In the genomic region with DNA sequence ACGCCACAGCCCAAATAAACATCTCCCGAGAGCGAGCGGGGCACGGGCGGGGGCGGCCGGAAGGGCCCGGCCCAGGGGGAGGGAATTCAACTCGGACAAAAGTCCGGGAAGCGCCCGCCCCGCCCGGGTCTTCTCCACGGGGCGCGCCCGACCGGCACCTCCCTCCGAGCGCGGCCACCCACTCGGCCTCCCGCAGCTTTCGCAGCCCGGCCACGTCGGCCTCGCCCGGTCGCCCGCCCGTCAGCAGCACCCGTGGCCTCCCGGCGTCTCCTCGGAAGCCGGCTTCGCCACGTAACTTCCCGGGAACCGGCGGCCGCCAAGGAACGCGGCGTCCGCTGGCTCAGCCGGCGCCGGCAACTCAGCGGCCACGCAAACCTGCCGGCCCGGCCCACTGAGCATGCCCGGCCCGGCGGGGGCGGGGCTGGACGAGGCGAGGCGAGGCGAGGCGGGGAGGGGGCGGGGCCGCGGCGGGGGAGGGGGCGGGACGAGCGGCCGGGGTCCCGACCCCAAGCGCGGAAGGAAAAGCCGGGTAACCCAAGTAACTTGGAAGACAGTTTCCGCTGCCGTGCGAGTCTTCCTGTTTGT, we compare ENCODE assay signal across 2 cellular contexts.
TF ChIP-seq lines count a peak whose summit lies in the region.

A gene (minus strand): TSS at position 369 of the 585 bp plus-strand sequence. CDS start 440 bp downstream, outside the sequence.

TF ChIP-seq in H1, 55 proteins besides CTCF, POLR2A, EP300 and RAD21:
- TF ChIP-seq ASH2L (IDR thresholded peaks at IDR 0.05; ENCODE audit: low read length) (peak; percentile 35), PHF8 (conservative IDR thresholded peaks at IDR 0.05; ENCODE audit: low read depth, low read length) (peak; percentile 97), TBP (IDR thresholded peaks at IDR 0.05; ENCODE audit: low read depth, low read length) (peak; percentile 71), BRCA1 (IDR thresholded peaks at IDR 0.05; ENCODE audit: low read depth, low read length) (no peak), TAF1 (IDR thresholded peaks at IDR 0.05; ENCODE audit: low read depth, low read length) (peak; percentile 92), NRF1 (IDR thresholded peaks at IDR 0.05; ENCODE audit: low read depth, low read length) (peak; percentile 21; the same call in 1 of the 2 replicates), HDAC2 (IDR thresholded peaks at IDR 0.05; ENCODE audit: borderline replicate concordance in 1 of 2, low read depth in 2 of 2, low read length in 2 of 2) (peak in 1 of 2 experiments; percentile 28; a peak in 1 of 4 replicates), POLR2AphosphoS5 (IDR thresholded peaks at IDR 0.05; ENCODE audit: low read depth, low read length) (peak; percentile 84), JUN (IDR thresholded peaks at IDR 0.05; ENCODE audit: low read depth, low read length) (no peak), JUND (IDR thresholded peaks at IDR 0.05; ENCODE audit: low read length) (no peak), CBX8 (IDR thresholded peaks at IDR 0.05; ENCODE audit: borderline replicate concordance, low read depth, low read length) (no peak), MAFK (IDR thresholded peaks at IDR 0.05; ENCODE audit: low read depth, low read length) (no peak), RBBP5 (IDR thresholded peaks at IDR 0.05; ENCODE audit: borderline replicate concordance, low read depth, low read length) (0 out of 2 replicates have a peak, but pooled peaks have one; percentile 36), BCL11A (IDR thresholded peaks at IDR 0.05; ENCODE audit: low read depth in 2 of 2, low read length in 2 of 2) (no peak), TAF7 (optimal IDR thresholded peaks at IDR 0.05; ENCODE audit: borderline replicate concordance, low read depth, low read length) (peak; percentile 90)
- TF ChIP-seq, protein P1, sequence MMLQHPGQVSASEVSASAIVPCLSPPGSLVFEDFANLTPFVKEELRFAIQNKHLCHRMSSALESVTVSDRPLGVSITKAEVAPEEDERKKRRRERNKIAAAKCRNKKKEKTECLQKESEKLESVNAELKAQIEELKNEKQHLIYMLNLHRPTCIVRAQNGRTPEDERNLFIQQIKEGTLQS (IDR thresholded peaks at IDR 0.05; ENCODE audit: insufficient read depth, low read depth, low read length) = no peak
- TF ChIP-seq, protein P2, sequence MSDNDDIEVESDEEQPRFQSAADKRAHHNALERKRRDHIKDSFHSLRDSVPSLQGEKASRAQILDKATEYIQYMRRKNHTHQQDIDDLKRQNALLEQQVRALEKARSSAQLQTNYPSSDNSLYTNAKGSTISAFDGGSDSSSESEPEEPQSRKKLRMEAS (IDR thresholded peaks at IDR 0.05) = 0 out of 2 replicates have a peak, but pooled peaks have one; percentile 17
- TF ChIP-seq, protein P3, sequence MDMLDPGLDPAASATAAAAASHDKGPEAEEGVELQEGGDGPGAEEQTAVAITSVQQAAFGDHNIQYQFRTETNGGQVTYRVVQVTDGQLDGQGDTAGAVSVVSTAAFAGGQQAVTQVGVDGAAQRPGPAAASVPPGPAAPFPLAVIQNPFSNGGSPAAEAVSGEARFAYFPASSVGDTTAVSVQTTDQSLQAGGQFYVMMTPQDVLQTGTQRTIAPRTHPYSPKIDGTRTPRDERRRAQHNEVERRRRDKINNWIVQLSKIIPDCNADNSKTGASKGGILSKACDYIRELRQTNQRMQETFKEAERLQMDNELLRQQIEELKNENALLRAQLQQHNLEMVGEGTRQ (IDR thresholded peaks at IDR 0.05; ENCODE audit: low read length) = no peak

TF ChIP-seq in HepG2, 621 proteins besides CTCF, POLR2A, EP300 and RAD21 (continues in another document):
- TF ChIP-seq U2AF1 (optimal IDR thresholded peaks at IDR 0.05; ENCODE audit: low read depth, low read length) (no peak), SMAD9 (CRISPR knock-in tag; IDR thresholded peaks at IDR 0.05) (no peak), ZNF562 (CRISPR knock-in tag; IDR thresholded peaks at IDR 0.05; ENCODE audit: borderline replicate concordance) (no peak), DPF2 (CRISPR knock-in tag; IDR thresholded peaks at IDR 0.05; ENCODE audit: borderline replicate concordance, low read depth) (no peak), ZNF75D (CRISPR knock-in tag; IDR thresholded peaks at IDR 0.05; ENCODE audit: borderline replicate concordance) (no peak), ZNF724P (CRISPR knock-in tag; IDR thresholded peaks at IDR 0.05; ENCODE audit: borderline replicate concordance) (no peak), ISL2 (CRISPR knock-in tag; IDR thresholded peaks at IDR 0.05) (no peak), NCOA1 (CRISPR knock-in tag; IDR thresholded peaks at IDR 0.05) (no peak), PHF5A (CRISPR knock-in tag; IDR thresholded peaks at IDR 0.05; ENCODE audit: low read depth, unreplicated experiment) (no peak), ZMYM3 (CRISPR knock-in tag; IDR thresholded peaks at IDR 0.05) (no peak), NFE2 (CRISPR knock-in tag; IDR thresholded peaks at IDR 0.05) (no peak), ZSCAN30 (CRISPR knock-in tag; IDR thresholded peaks at IDR 0.05) (no peak), CREB1 (IDR thresholded peaks at IDR 0.05) (no peak), CREB1 (CRISPR knock-in tag; IDR thresholded peaks at IDR 0.05) (no peak), ZNF788 (CRISPR knock-in tag; IDR thresholded peaks at IDR 0.05; ENCODE audit: borderline replicate concordance) (no peak), RARA (CRISPR knock-in tag; IDR thresholded peaks at IDR 0.05) (no peak), RFX3 (CRISPR knock-in tag; IDR thresholded peaks at IDR 0.05) (no peak), ZNF547 (CRISPR knock-in tag; IDR thresholded peaks at IDR 0.05) (no peak), PAX8 (CRISPR knock-in tag; IDR thresholded peaks at IDR 0.05; ENCODE audit: borderline replicate concordance) (no peak), ZNF619 (CRISPR knock-in tag; IDR thresholded peaks at IDR 0.05) (no peak), PCBP2 (optimal IDR thresholded peaks at IDR 0.05; ENCODE audit: low read depth, low read length, poor library complexity, severe bottlenecking) (no peak), ZSCAN25 (CRISPR knock-in tag; IDR thresholded peaks at IDR 0.05) (no peak), NR2F6 (IDR thresholded peaks at IDR 0.05) (no peak; the same call in 1 of the 2 replicates), NR2F6 (CRISPR knock-in tag; IDR thresholded peaks at IDR 0.05) (no peak), RAD51 (IDR thresholded peaks at IDR 0.05; ENCODE audit: borderline replicate concordance) (no peak), ZNF292 (CRISPR knock-in tag; IDR thresholded peaks at IDR 0.05; ENCODE audit: borderline replicate concordance, low read depth) (no peak), ZNF274 (CRISPR knock-in tag; IDR thresholded peaks at IDR 0.05) (no peak), ZSCAN20 (CRISPR knock-in tag; IDR thresholded peaks at IDR 0.05; ENCODE audit: borderline replicate concordance) (peak; percentile 52; the same call in 1 of the 2 replicates), CHD4 (IDR thresholded peaks at IDR 0.05; ENCODE audit: borderline replicate concordance, low read length) (no peak), NAIF1 (CRISPR knock-in tag; IDR thresholded peaks at IDR 0.05; ENCODE audit: borderline replicate concordance) (no peak), ZNF607 (CRISPR knock-in tag; IDR thresholded peaks at IDR 0.05; ENCODE audit: borderline replicate concordance) (no peak), SP5 (CRISPR knock-in tag; IDR thresholded peaks at IDR 0.05; ENCODE audit: borderline replicate concordance, low read depth) (peak; percentile 39; the same call in 1 of the 2 replicates), KDM4B (CRISPR knock-in tag; IDR thresholded peaks at IDR 0.05) (no peak)
- TF ChIP-seq, protein P4, sequence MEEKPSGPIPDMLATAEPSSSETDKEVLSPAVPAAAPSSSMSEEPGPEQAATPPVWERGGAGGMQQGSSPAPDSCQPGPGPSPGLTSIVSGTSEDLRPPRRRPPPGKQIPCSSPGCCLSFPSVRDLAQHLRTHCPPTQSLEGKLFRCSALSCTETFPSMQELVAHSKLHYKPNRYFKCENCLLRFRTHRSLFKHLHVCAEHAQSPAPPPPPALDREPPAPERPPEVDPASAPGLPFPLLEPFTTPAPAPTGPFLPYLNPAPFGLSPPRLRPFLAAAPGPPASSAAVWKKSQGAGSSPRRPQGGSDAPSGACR (CRISPR knock-in tag; IDR thresholded peaks at IDR 0.05) = no peak
- TF ChIP-seq, protein P5, sequence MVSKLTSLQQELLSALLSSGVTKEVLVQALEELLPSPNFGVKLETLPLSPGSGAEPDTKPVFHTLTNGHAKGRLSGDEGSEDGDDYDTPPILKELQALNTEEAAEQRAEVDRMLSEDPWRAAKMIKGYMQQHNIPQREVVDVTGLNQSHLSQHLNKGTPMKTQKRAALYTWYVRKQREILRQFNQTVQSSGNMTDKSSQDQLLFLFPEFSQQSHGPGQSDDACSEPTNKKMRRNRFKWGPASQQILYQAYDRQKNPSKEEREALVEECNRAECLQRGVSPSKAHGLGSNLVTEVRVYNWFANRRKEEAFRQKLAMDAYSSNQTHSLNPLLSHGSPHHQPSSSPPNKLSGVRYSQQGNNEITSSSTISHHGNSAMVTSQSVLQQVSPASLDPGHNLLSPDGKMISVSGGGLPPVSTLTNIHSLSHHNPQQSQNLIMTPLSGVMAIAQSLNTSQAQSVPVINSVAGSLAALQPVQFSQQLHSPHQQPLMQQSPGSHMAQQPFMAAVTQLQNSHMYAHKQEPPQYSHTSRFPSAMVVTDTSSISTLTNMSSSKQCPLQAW (CRISPR knock-in tag; IDR thresholded peaks at IDR 0.05) = no peak
- TF ChIP-seq, protein P6, sequence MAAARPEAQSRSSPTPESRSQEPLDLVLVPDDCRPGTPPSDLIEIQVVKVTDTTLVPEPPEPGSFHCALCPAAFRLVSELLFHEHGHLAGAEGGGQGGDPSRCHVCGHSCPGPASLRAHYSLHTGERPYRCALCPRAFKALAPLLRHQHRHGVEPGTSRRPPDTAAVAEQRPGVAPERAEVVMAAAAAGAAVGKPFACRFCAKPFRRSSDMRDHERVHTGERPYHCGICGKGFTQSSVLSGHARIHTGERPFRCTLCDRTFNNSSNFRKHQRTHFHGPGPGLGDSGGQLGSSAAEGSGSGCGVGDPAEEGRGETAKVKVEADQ (CRISPR knock-in tag; IDR thresholded peaks at IDR 0.05; ENCODE audit: borderline replicate concordance) = no peak
- TF ChIP-seq, protein P7, sequence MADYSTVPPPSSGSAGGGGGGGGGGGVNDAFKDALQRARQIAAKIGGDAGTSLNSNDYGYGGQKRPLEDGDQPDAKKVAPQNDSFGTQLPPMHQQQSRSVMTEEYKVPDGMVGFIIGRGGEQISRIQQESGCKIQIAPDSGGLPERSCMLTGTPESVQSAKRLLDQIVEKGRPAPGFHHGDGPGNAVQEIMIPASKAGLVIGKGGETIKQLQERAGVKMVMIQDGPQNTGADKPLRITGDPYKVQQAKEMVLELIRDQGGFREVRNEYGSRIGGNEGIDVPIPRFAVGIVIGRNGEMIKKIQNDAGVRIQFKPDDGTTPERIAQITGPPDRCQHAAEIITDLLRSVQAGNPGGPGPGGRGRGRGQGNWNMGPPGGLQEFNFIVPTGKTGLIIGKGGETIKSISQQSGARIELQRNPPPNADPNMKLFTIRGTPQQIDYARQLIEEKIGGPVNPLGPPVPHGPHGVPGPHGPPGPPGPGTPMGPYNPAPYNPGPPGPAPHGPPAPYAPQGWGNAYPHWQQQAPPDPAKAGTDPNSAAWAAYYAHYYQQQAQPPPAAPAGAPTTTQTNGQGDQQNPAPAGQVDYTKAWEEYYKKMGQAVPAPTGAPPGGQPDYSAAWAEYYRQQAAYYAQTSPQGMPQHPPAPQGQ (CRISPR knock-in tag; IDR thresholded peaks at IDR 0.05; ENCODE audit: borderline replicate concordance) = no peak
- TF ChIP-seq, protein P8, sequence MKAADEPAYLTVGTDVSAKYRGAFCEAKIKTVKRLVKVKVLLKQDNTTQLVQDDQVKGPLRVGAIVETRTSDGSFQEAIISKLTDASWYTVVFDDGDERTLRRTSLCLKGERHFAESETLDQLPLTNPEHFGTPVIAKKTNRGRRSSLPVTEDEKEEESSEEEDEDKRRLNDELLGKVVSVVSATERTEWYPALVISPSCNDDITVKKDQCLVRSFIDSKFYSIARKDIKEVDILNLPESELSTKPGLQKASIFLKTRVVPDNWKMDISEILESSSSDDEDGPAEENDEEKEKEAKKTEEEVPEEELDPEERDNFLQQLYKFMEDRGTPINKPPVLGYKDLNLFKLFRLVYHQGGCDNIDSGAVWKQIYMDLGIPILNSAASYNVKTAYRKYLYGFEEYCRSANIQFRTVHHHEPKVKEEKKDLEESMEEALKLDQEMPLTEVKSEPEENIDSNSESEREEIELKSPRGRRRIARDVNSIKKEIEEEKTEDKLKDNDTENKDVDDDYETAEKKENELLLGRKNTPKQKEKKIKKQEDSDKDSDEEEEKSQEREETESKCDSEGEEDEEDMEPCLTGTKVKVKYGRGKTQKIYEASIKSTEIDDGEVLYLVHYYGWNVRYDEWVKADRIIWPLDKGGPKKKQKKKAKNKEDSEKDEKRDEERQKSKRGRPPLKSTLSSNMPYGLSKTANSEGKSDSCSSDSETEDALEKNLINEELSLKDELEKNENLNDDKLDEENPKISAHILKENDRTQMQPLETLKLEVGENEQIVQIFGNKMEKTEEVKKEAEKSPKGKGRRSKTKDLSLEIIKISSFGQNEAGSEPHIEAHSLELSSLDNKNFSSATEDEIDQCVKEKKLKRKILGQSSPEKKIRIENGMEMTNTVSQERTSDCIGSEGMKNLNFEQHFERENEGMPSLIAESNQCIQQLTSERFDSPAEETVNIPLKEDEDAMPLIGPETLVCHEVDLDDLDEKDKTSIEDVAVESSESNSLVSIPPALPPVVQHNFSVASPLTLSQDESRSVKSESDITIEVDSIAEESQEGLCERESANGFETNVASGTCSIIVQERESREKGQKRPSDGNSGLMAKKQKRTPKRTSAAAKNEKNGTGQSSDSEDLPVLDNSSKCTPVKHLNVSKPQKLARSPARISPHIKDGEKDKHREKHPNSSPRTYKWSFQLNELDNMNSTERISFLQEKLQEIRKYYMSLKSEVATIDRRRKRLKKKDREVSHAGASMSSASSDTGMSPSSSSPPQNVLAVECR (CRISPR knock-in tag; IDR thresholded peaks at IDR 0.05; ENCODE audit: borderline replicate concordance) = peak; percentile 60; the same call in 1 of the 2 replicates
- TF ChIP-seq, protein P9, sequence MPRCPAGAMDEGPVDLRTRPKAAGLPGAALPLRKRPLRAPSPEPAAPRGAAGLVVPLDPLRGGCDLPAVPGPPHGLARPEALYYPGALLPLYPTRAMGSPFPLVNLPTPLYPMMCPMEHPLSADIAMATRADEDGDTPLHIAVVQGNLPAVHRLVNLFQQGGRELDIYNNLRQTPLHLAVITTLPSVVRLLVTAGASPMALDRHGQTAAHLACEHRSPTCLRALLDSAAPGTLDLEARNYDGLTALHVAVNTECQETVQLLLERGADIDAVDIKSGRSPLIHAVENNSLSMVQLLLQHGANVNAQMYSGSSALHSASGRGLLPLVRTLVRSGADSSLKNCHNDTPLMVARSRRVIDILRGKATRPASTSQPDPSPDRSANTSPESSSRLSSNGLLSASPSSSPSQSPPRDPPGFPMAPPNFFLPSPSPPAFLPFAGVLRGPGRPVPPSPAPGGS (CRISPR knock-in tag; IDR thresholded peaks at IDR 0.05) = no peak
- TF ChIP-seq, protein P10, sequence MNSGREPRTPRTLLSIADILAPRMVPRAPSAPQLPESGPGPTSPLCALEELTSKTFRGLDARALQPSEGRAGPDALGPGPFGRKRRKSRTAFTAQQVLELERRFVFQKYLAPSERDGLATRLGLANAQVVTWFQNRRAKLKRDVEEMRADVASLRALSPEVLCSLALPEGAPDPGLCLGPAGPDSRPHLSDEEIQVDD (CRISPR knock-in tag; IDR thresholded peaks at IDR 0.05; ENCODE audit: borderline replicate concordance) = no peak
- TF ChIP-seq, protein P11, sequence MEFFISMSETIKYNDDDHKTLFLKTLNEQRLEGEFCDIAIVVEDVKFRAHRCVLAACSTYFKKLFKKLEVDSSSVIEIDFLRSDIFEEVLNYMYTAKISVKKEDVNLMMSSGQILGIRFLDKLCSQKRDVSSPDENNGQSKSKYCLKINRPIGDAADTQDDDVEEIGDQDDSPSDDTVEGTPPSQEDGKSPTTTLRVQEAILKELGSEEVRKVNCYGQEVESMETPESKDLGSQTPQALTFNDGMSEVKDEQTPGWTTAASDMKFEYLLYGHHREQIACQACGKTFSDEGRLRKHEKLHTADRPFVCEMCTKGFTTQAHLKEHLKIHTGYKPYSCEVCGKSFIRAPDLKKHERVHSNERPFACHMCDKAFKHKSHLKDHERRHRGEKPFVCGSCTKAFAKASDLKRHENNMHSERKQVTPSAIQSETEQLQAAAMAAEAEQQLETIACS (CRISPR knock-in tag; IDR thresholded peaks at IDR 0.05) = no peak
